Comparison of ENCODE assay signal across 35 cellular contexts in the genomic region with DNA sequence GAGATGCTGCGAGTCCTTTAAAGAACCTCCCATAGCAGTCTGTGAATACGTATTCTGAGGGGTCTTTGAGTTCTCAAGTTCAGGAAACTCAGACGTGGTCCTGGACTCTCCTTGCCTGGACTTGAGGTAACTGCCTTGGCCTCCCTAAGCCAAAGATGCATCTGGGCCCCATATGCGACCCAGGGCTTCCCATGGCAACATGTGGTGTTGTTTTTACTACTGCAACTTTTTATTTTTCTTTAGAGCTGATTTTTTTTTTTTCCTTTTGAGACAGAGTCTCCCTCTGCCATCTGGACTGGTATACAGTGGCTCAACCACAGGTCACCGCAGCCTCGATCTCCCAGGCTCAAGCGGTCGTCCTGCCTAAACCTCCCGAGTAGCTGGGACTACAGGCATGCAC.
"Had no signal": no experiment of that assay in that cellular context is flagged by ENCODE, and none has a peak within 500 bp of the region (broad histone marks: within the 10 kb centered on the region; RNA-seq: fewer than 3 reads in every experiment).

No MANE protein-coding gene starts in this region.

- H3K36me3 ChIP-seq: MG63 had no signal

- H3K27me3 ChIP-seq: MG63 had no signal

- DNase-seq: Karpas-422, Kasumi-1, MG63, MM.1S, MV-4-11, NCI-H1048, NCI-H1092, NCI-H1092 treated with DMSO at 0.1 percent for 48 hours, NCI-H1105, NCI-H1105 treated with DMSO at 0.1 percent for 48 hours, NCI-H1417, NCI-H1417 treated with DMSO at 0.1 percent for 48 hours, NCI-H1436, NCI-H1436 treated with DMSO at 0.1 percent for 48 hours, NCI-H146, NCI-H1694, NCI-H1694 treated with DMSO at 0.1 percent for 48 hours, NCI-H187, NCI-H187 treated with DMSO at 0.1 percent for 48 hours, NCI-H1930, NCI-H2029, NCI-H2029 treated with DMSO at 0.1 percent for 48 hours, NCI-H2081, NCI-H2081 treated with DMSO at 0.1 percent for 48 hours, NCI-H2107, NCI-H2171, NCI-H2171 treated with DMSO at 0.1 percent for 48 hours, NCI-H2227 treated with DMSO at 0.1 percent for 48 hours, NCI-H226, NCI-H345, NCI-H446, NCI-H446 treated with DMSO at 0.1 percent for 48 hours, NCI-H510A, NCI-H510A treated with DMSO at 0.1 percent for 48 hours, NCI-H524 had no signal

- H3K4me3 ChIP-seq: MG63 had no signal

- H3K9me3 ChIP-seq: MG63 had no signal
